Comparison of ENCODE assay signal across 15 cellular contexts in genomic region chr12:102567031-102567985, GRCh38.
DNase-seq lines count a peak whose midpoint lies in the region; ATAC-seq and TF ChIP-seq lines count a peak whose summit lies in the region.
"Had no signal": no experiment of that assay in that cellular context is flagged by ENCODE, and none has a peak within 500 bp of the region (broad histone marks: within the 10 kb centered on the region; RNA-seq: fewer than 3 reads in every experiment).

No MANE protein-coding gene starts in this region.

- ATAC-seq in IMR-90 (ENCODE audit: low read depth): peak; percentile 91
- ATAC-seq in GM18861 (IDR thresholded peaks at IDR 0.05; ENCODE audit: unreplicated experiment): no peak
- ATAC-seq in activated T-cell treated with anti-CD3 and anti-CD28 coated beads, Interleukin-2, amount 50 U/mL, for 72 hours (replicated peaks in 1 of 2): no peak
- ATAC-seq in omental fat pad (ENCODE audit: low FRiP score): no peak
- ATAC-seq: activated CD8-positive, alpha-beta T cell treated with anti-CD3 and anti-CD28 coated beads for 36 hours; stimulated activated naive CD8-positive, alpha-beta T cell treated with anti-CD3 and anti-CD28 coated beads, Interleukin-15, Interleukin-2, amounts not matched to agents 100 U/mL and 50 U/mL, for 24 hours had no signal

- peak overlapping the region; percentile 98 for H4K5ac ChIP-seq in IMR-90 (ENCODE audit: low read depth, low read length)

- H2BK20ac ChIP-seq in IMR-90 (ENCODE audit: low read depth, low read length): peak overlapping the region; percentile 99

- peaks cover 0 to 5% of the 10 kb centered on the region in 2 donors for H3K9me3 Mint-ChIP-seq in activated T-cell treated with anti-CD3 and anti-CD28 coated beads, Interleukin-2, amount 50 U/mL, for 72 hours
- H3K9me3 Mint-ChIP-seq: activated CD8-positive, alpha-beta T cell treated with anti-CD3 and anti-CD28 coated beads for 36 hours; activated naive CD8-positive, alpha-beta T cell treated with anti-CD3 and anti-CD28 coated beads for 36 hours had no signal

- H2AK5ac ChIP-seq in IMR-90 (ENCODE audit: low read depth, low read length): peak overlapping the region; percentile 48
- peak overlapping the region; percentile 66 for H2AK5ac ChIP-seq in mesenchymal stem cell (ENCODE audit: low read length, severe bottlenecking)

- no peak overlapping the region for H3K4me3 Mint-ChIP-seq in activated T-cell treated with anti-CD3 and anti-CD28 coated beads, Interleukin-2, amount 50 U/mL, for 72 hours
- H3K4me3 Mint-ChIP-seq: activated CD8-positive, alpha-beta T cell treated with anti-CD3 and anti-CD28 coated beads for 36 hours; activated naive CD8-positive, alpha-beta T cell treated with anti-CD3 and anti-CD28 coated beads for 36 hours; neural crest cell had no signal

- H2BK5ac ChIP-seq in IMR-90 (ENCODE audit: low read depth, low read length, poor library complexity, severe bottlenecking) (peak overlapping the region; percentile 96), mesenchymal stem cell (ENCODE audit: low read depth, low read length, poor library complexity, severe bottlenecking) (peak overlapping the region; percentile 99)

- peak overlapping the region; percentile 84; the same call in 1 of the 2 replicates for H3K56ac ChIP-seq in IMR-90 (ENCODE audit: extremely low read depth, insufficient read depth, low read length)

- no peaks in the 10 kb centered on the region for H3K36me3 Mint-ChIP-seq in activated T-cell treated with anti-CD3 and anti-CD28 coated beads, Interleukin-2, amount 50 U/mL, for 72 hours (ENCODE audit: insufficient read depth in 2 of 2)
- H3K36me3 Mint-ChIP-seq: activated naive CD8-positive, alpha-beta T cell treated with anti-CD3 and anti-CD28 coated beads for 36 hours had no signal

- H3K4me2 ChIP-seq in IMR-90 (ENCODE audit: low read depth, low read length): peak overlapping the region; percentile 80
- peak overlapping the region; percentile 40 for H3K4me2 ChIP-seq in mesenchymal stem cell (ENCODE audit: low read length, poor library complexity, severe bottlenecking)

- H3K27me3 ChIP-seq in IMR-90 (ENCODE audit: control insufficient read depth, insufficient read depth, low read length): no peaks in the 10 kb centered on the region
- H3K27me3 ChIP-seq in brain microvascular endothelial cell (replicated peaks): no peaks in the 10 kb centered on the region
- H3K27me3 ChIP-seq in mesenchymal stem cell (ENCODE audit: control insufficient read depth in 1 of 2, insufficient read depth in 1 of 2, low read length in 2 of 2): no peaks in the 10 kb centered on the region

- TF ChIP-seq POLR2A in IMR-90 (IDR thresholded peaks at IDR 0.05; ENCODE audit: low read depth, low read length): no peak

- TF ChIP-seq CTCF in IMR-90 (conservative IDR thresholded peaks at IDR 0.05; ENCODE audit: low read depth, low read length): no peak
- TF ChIP-seq CTCF in brain microvascular endothelial cell (IDR thresholded peaks at IDR 0.05; ENCODE audit: low read depth, low read length, missing control alignments): no peak
- no peak for TF ChIP-seq CTCF in omental fat pad (IDR thresholded peaks at IDR 0.05)

- H2BK15ac ChIP-seq in IMR-90 (ENCODE audit: low read depth, low read length) (peak overlapping the region; percentile 77; the same call in 2 of the 3 replicates), mesenchymal stem cell (ENCODE audit: low read depth, poor library complexity, severe bottlenecking) (no peak overlapping the region)

- H2AFZ ChIP-seq in IMR-90 (replicated peaks; ENCODE audit: low read length, poor library complexity) (peak overlapping the region; percentile 89), mesenchymal stem cell (ENCODE audit: low read depth, low read length) (no peak overlapping the region)

- peak overlapping the region; percentile 94 for H3K23ac ChIP-seq in IMR-90 (ENCODE audit: low read depth, low read length)
- no peak overlapping the region for H3K23ac ChIP-seq in mesenchymal stem cell (ENCODE audit: low read length in 2 of 2)

- H3K27ac ChIP-seq in IMR-90 (ENCODE audit: insufficient read depth, low read length) (peak overlapping the region; percentile 95), brain microvascular endothelial cell (peak overlapping the region; percentile 81), mesenchymal stem cell (ENCODE audit: low read length, poor library complexity, severe bottlenecking) (peak overlapping the region; percentile 99)
- H3K27ac ChIP-seq: C4-2B had no signal

- H4K8ac ChIP-seq in IMR-90 (ENCODE audit: low read depth in 2 of 2, low read length in 2 of 2) (peak overlapping the region; percentile 70 to 90), mesenchymal stem cell (ENCODE audit: low read length) (peak overlapping the region; percentile 35)

- H3K4me1 ChIP-seq in IMR-90 (ENCODE audit: control insufficient read depth, insufficient read depth, low read length): peaks cover 15% of the 10 kb centered on the region
- H3K4me1 ChIP-seq in mesenchymal stem cell (ENCODE audit: control insufficient read depth, insufficient read depth, low read depth, low read length): peaks cover 12% of the 10 kb centered on the region

- no peaks in the 10 kb centered on the region for H3K36me3 ChIP-seq in IMR-90 (ENCODE audit: control insufficient read depth, insufficient read depth, low read length)
- H3K36me3 ChIP-seq in brain microvascular endothelial cell (replicated peaks): no peaks in the 10 kb centered on the region
- H3K36me3 ChIP-seq in mesenchymal stem cell (ENCODE audit: control insufficient read depth in 1 of 2, insufficient read depth in 2 of 2, low read depth in 1 of 2, low read length in 2 of 2): no peaks in the 10 kb centered on the region

- in situ Hi-C loops in IMR-90 (cut with MboI; ENCODE audit: low sequenced_read_pairs): no loop called here
- in situ Hi-C loops in brain microvascular endothelial cell (cut with HindIII; ENCODE audit: low pct_ligation_motif_present, low sequenced_read_pairs): no loop called here

- H4K20me1 ChIP-seq in IMR-90 (ENCODE audit: insufficient read depth, low read length): no peaks in the 10 kb centered on the region

- H3K9me3 ChIP-seq in IMR-90 (ENCODE audit: control insufficient read depth, insufficient read depth, low read length) (peaks cover 3% of the 10 kb centered on the region; the same call in 1 of the 2 replicates), mesenchymal stem cell (ENCODE audit: control insufficient read depth, low read length) (peaks cover 7% of the 10 kb centered on the region)

- H3K9ac ChIP-seq in IMR-90 (ENCODE audit: low read depth, low read length) (peak overlapping the region; percentile 61), mesenchymal stem cell (ENCODE audit: low read length) (peak overlapping the region; percentile 5)

- DNase-seq in AG08396 (ENCODE audit: low spot score): peak; percentile 36
- peak; percentile 74 for DNase-seq in IMR-90
- peak; percentile 79 for DNase-seq in brain microvascular endothelial cell
- peak; percentile 49 for DNase-seq in mesenchymal stem cell
- no peak for DNase-seq in activated T-cell treated with anti-CD3 and anti-CD28 coated beads, Interleukin-2, amount 50 U/mL, for 72 hours
- DNase-seq in HEK293T (ENCODE audit: extremely low spot score): no peak
- DNase-seq in omental fat pad (ENCODE audit: low spot score): no peak
- DNase-seq: activated CD8-positive, alpha-beta T cell treated with anti-CD3 and anti-CD28 coated beads for 36 hours; activated naive CD8-positive, alpha-beta T cell treated with anti-CD3 and anti-CD28 coated beads for 36 hours; NCI-H526 treated with DMSO at 0.1 percent for 48 hours; stimulated activated CD4-positive, alpha-beta T cell treated with anti-CD3 and anti-CD28 coated beads, Interleukin-2, amount 100 ng/mL, for 24 hours; stimulated activated naive CD8-positive, alpha-beta T cell treated with anti-CD3 and anti-CD28 coated beads, Interleukin-15, Interleukin-2, amounts not matched to agents 100 U/mL and 50 U/mL, for 24 hours had no signal

- H2AK9ac ChIP-seq in IMR-90 (replicated peaks; ENCODE audit: low read depth, low read length, poor library complexity): peak overlapping the region; percentile 21

- no TSS peak for BruUV-seq in IMR-90 (replicated peaks; lab: Mats Ljungman, UMichigan)

- no peak overlapping the region for H3K27ac Mint-ChIP-seq in activated T-cell treated with anti-CD3 and anti-CD28 coated beads, Interleukin-2, amount 50 U/mL, for 72 hours
- H3K27ac Mint-ChIP-seq: activated CD8-positive, alpha-beta T cell treated with anti-CD3 and anti-CD28 coated beads for 36 hours; activated naive CD8-positive, alpha-beta T cell treated with anti-CD3 and anti-CD28 coated beads for 36 hours had no signal

- POLR2A ChIA-PET in IMR-90 (lab: Charles Lee; ENCODE audit: unreplicated experiment): interaction anchor here (0.6 kb wide), 1 partner anchor 147 kb away, joined by 3 read pairs; no protein-coding TSS in a partner anchor
- POLR2A ChIA-PET in HEK293T (lab: Yijun Ruan, JAX): no interaction called here

- H2BK120ac ChIP-seq in IMR-90 (ENCODE audit: low read depth, low read length) (peak overlapping the region; percentile 98), mesenchymal stem cell (ENCODE audit: low read depth, low read length) (no peak overlapping the region)

- H4K91ac ChIP-seq in IMR-90 (ENCODE audit: insufficient read depth, low read depth, low read length): peak overlapping the region; percentile 90
- H4K91ac ChIP-seq in mesenchymal stem cell (ENCODE audit: low read length): no peak overlapping the region

- H3K4me1 Mint-ChIP-seq in activated T-cell treated with anti-CD3 and anti-CD28 coated beads, Interleukin-2, amount 50 U/mL, for 72 hours (ENCODE audit: low read depth): no peaks in the 10 kb centered on the region
- H3K4me1 Mint-ChIP-seq: activated naive CD8-positive, alpha-beta T cell treated with anti-CD3 and anti-CD28 coated beads for 36 hours had no signal

- no peaks in the 10 kb centered on the region for H3K27me3 Mint-ChIP-seq in activated T-cell treated with anti-CD3 and anti-CD28 coated beads, Interleukin-2, amount 50 U/mL, for 72 hours (ENCODE audit: low read depth)

- H3K79me1 ChIP-seq in IMR-90 (ENCODE audit: low read depth in 1 of 2, low read length in 2 of 2) (no peaks in the 10 kb centered on the region), mesenchymal stem cell (replicated peaks; ENCODE audit: low read length, poor library complexity, severe bottlenecking) (no peaks in the 10 kb centered on the region)

- 65% methylated on average over 3 of the region's 6 CpGs; no CpG with 5 or more reads in 1 of the 2 experiments for WGBS in IMR-90 (ENCODE audit: extremely low coverage in 2 of 2, insufficient read length in 1 of 2), 2 experiments
- WGBS in mesenchymal stem cell: 57% methylated on average over 6 of the region's 6 CpGs

- no peak overlapping the region for H3K4me3 ChIP-seq in IMR-90 (ENCODE audit: insufficient read depth, low read depth, low read length)
- H3K4me3 ChIP-seq in brain microvascular endothelial cell (ENCODE audit: low read depth, low read length): no peak overlapping the region
- no peak overlapping the region for H3K4me3 ChIP-seq in mesenchymal stem cell (ENCODE audit: insufficient read depth in 1 of 2, low read depth in 1 of 2, low read length in 2 of 2)

- TF ChIP-seq RAD21 in IMR-90 (IDR thresholded peaks at IDR 0.05; ENCODE audit: low read length): no peak

- peak overlapping the region; percentile 32 to 37 for H2BK12ac ChIP-seq in mesenchymal stem cell (ENCODE audit: low read length in 2 of 2)

- H3K4ac ChIP-seq in IMR-90 (ENCODE audit: low read depth, low read length): peak overlapping the region; percentile 95
- peak overlapping the region in 1 of 2 experiments; percentile 67 for H3K4ac ChIP-seq in mesenchymal stem cell (ENCODE audit: low read depth in 1 of 2, low read length in 2 of 2)

- H3K9me1 ChIP-seq in IMR-90 (ENCODE audit: insufficient read depth, low read length): peaks cover 3% of the 10 kb centered on the region; the same call in 1 of the 2 replicates

- H3K14ac ChIP-seq in IMR-90 (replicated peaks; ENCODE audit: low read depth, low read length): peak overlapping the region; percentile 89
- H3K14ac ChIP-seq in mesenchymal stem cell (ENCODE audit: low read length in 2 of 2): peak overlapping the region in 1 of 2 experiments; percentile 65

- intact Hi-C loops in IMR-90 (cut with micrococcal nuclease): loop anchor here (5.0 kb wide), 1 partner anchor 65 kb away; no protein-coding TSS in a partner anchor

- CTCF ChIA-PET in IMR-90 (lab: Yijun Ruan, JAX) (interaction anchor here (1.3 kb wide), 1 partner anchor 10 kb away, joined by 5 read pairs; no protein-coding TSS in a partner anchor), HEK293T (lab: Yijun Ruan, JAX) (no interaction called here)

- H3K18ac ChIP-seq in IMR-90 (ENCODE audit: low read depth, low read length) (peak overlapping the region; percentile 98), mesenchymal stem cell (ENCODE audit: low read depth in 1 of 2, low read length in 2 of 2) (peak overlapping the region in 1 of 2 experiments; percentile 37)

- dilution Hi-C loops in IMR-90 (cut with HindIII; ENCODE audit: low sequenced_read_pairs, unreplicated experiment): no loop called here

Comparison
In these comparisons a context has a peak if more than half of its experiments do, and no peak if none do; other contexts are left out.
1. DNase-seq: peak in AG08396 (single experiment), IMR-90 (single experiment), brain microvascular endothelial cell (single experiment) and mesenchymal stem cell (single experiment); none in activated T-cell treated with anti-CD3 and anti-CD28 coated beads, Interleukin-2, amount 50 U/mL, for 72 hours (0 of 2), HEK293T (single experiment) and omental fat pad (single experiment).
2. Peak in every context shown above with its lines, with median percentiles within 50 percentile points of each other: H3K27ac ChIP-seq.